ENCODE assay signal across 1 cellular context in genomic region chr11:129048911-129049310, GRCh38.
TF ChIP-seq lines count a peak whose summit lies in the region.

No MANE protein-coding gene starts in this region.

TF ChIP-seq in HepG2, 621 proteins besides CTCF, POLR2A, EP300 and RAD21 (continued from another document):
- no peak for TF ChIP-seq ZUFSP (CRISPR knock-in tag; IDR thresholded peaks at IDR 0.05; ENCODE audit: borderline replicate concordance)
- no peak for TF ChIP-seq HNF4G (IDR thresholded peaks at IDR 0.05; ENCODE audit: borderline replicate concordance, low read depth, low read length)
- TF ChIP-seq HNF4G (CRISPR knock-in tag; IDR thresholded peaks at IDR 0.05; ENCODE audit: borderline replicate concordance, low read depth) = no peak
- no peak for TF ChIP-seq ZSCAN29 (CRISPR knock-in tag; conservative IDR thresholded peaks at IDR 0.05)
- TF ChIP-seq MEIS1 (CRISPR knock-in tag; IDR thresholded peaks at IDR 0.05; ENCODE audit: borderline replicate concordance) = no peak
- no peak for TF ChIP-seq ZNF260 (CRISPR knock-in tag; IDR thresholded peaks at IDR 0.05; ENCODE audit: borderline replicate concordance, low read depth)
- no peak for TF ChIP-seq HCFC1 (IDR thresholded peaks at IDR 0.05; ENCODE audit: low read depth, low read length)
- TF ChIP-seq SKIL (CRISPR knock-in tag; IDR thresholded peaks at IDR 0.05; ENCODE audit: borderline replicate concordance) = no peak
- no peak for TF ChIP-seq SALL2 (CRISPR knock-in tag; IDR thresholded peaks at IDR 0.05)
- TF ChIP-seq ZNF350 (CRISPR knock-in tag; IDR thresholded peaks at IDR 0.05; ENCODE audit: borderline replicate concordance, low read depth) = no peak
- TF ChIP-seq TAF1 (CRISPR knock-in tag; IDR thresholded peaks at IDR 0.05) = no peak
- TF ChIP-seq ZBTB2 (CRISPR knock-in tag; IDR thresholded peaks at IDR 0.05; ENCODE audit: low read depth) = no peak
